ENCODE assay signal across 9 cellular contexts in the genomic region with DNA sequence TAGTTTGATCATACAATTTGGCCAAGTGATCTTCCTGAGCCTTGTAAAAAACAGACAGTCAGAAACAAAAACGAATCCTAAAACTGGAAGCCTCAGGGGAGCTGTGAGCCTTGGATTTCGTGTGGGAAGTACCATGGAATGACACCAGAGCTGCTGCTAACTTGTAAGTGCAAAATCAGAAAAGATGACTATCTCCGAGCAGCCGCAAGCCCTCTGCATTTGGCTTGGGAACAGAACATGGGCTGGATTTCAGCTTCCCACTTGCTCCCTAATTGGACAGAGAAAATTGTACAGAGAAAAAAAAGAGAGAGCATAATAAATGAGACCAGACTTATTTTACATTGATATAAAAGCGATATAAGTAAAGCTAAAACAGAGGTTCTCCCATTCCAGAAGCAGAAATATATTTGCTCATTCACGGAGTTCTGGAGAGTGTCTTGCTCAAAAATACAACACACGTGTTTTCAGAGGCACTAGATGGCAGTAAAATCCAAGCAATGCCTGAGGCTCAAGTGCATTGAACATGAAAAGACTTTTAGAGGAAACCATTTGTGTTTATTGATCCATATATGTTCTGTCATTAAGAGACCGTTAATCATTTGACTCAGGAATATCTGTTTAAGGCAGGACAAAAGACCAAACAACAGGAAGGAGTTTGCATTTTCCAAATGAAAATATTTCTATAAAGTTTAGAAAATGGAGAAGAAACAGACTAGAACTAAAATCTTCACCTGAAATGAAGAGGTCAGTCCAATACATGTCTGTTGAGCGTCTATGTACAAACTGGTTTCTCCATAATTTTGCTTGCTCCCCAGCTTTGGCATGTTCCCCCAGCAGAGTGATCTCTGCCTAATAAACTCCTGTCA.
DNase-seq lines count a peak whose midpoint lies in the region; ATAC-seq, FAIRE-seq and TF ChIP-seq lines count a peak whose summit lies in the region.
"Had no signal": no experiment of that assay in that cellular context is flagged by ENCODE, and none has a peak within 500 bp of the region (broad histone marks: within the 10 kb centered on the region; RNA-seq: fewer than 3 reads in every experiment).

No MANE protein-coding gene starts in this region.

- H3K79me1 ChIP-seq in H1 (ENCODE audit: low read depth, low read length) (no peaks in the 10 kb centered on the region), neuronal stem cell (ENCODE audit: low read depth, low read length) (no peaks in the 10 kb centered on the region)

- H3K4ac ChIP-seq in H1 (replicated peaks; ENCODE audit: insufficient read length, low read depth, low read length) (no peak overlapping the region), neuronal stem cell (ENCODE audit: low read length) (no peak overlapping the region)

- H3K4me3 ChIP-seq in H1 (ENCODE audit: extremely low read depth in 1 of 4, insufficient read depth in 2 of 4, low read depth in 3 of 4, low read length in 4 of 4) (no peak overlapping the region), neuronal stem cell (ENCODE audit: low read length in 2 of 2) (no peak overlapping the region)
- H3K4me3 ChIP-seq: BLaER1 treated with 17β-estradiol and CSF1 and Interleukin-3, amounts not matched to agents 10 nM and 100 nM had no signal

- no peak overlapping the region for H2BK12ac ChIP-seq in H1 (ENCODE audit: low read depth, low read length)
- no peak overlapping the region for H2BK12ac ChIP-seq in neuronal stem cell (ENCODE audit: low read length)

- no peaks in the 10 kb centered on the region for H3K23me2 ChIP-seq in H1 (ENCODE audit: low read depth, low read length)

- no peak overlapping the region for H3K23ac ChIP-seq in H1 (ENCODE audit: insufficient read length)
- H3K23ac ChIP-seq in neuronal stem cell (ENCODE audit: low read depth, low read length, poor library complexity): no peak overlapping the region

- H3K27me3 ChIP-seq in H1 (replicated peaks in 1 of 4; ENCODE audit: control insufficient read depth in 3 of 4, extremely low read depth in 1 of 4, insufficient read depth in 3 of 4, low read length in 3 of 4) (no peaks in the 10 kb centered on the region), neuronal stem cell (ENCODE audit: control insufficient read depth in 3 of 3, insufficient read depth in 3 of 3, low read depth in 1 of 3, low read length in 3 of 3) (no peaks in the 10 kb centered on the region)
- H3K27me3 ChIP-seq: BLaER1 treated with 17β-estradiol and CSF1 and Interleukin-3, amounts not matched to agents 10 nM and 100 nM had no signal

- peak overlapping the region; percentile 92 for H2AFZ ChIP-seq in H1 (ENCODE audit: low read length)
- no peak overlapping the region for H2AFZ ChIP-seq in neuronal stem cell (ENCODE audit: low read length)

- H4K8ac ChIP-seq in H1 (ENCODE audit: extremely low read depth, insufficient read depth, low read length) (no peak overlapping the region), neuronal stem cell (ENCODE audit: low read depth, low read length) (no peak overlapping the region)

- no peak for TF ChIP-seq POLR2A in H1 (IDR thresholded peaks at IDR 0.05; ENCODE audit: control extremely low read depth in 1 of 2, low read depth in 2 of 2, low read length in 2 of 2)

- no peak for FAIRE-seq in H1 (lab: Jason Lieb, UNC)

- no peak overlapping the region for H3K14ac ChIP-seq in H1 (ENCODE audit: insufficient read length)
- H3K14ac ChIP-seq in neuronal stem cell (ENCODE audit: low read length): no peak overlapping the region

- no peak overlapping the region for H3K4me2 ChIP-seq in H1 (ENCODE audit: insufficient read depth in 1 of 2, low read depth in 2 of 2, low read length in 2 of 2)
- no peak overlapping the region for H3K4me2 ChIP-seq in neuronal stem cell (ENCODE audit: insufficient read depth, low read length, poor library complexity, severe bottlenecking)

- no peak overlapping the region for H3K9ac ChIP-seq in H1 (replicated peaks in 1 of 4; ENCODE audit: extremely low read depth in 1 of 4, low read depth in 3 of 4, low read length in 3 of 4)
- H3K9ac ChIP-seq in neuronal stem cell (ENCODE audit: low read depth, low read length, poor library complexity): no peak overlapping the region

- no peak overlapping the region for H2BK20ac ChIP-seq in H1 (ENCODE audit: low read length)

- no peak overlapping the region for H4K5ac ChIP-seq in H1 (ENCODE audit: insufficient read length, low read depth, low read length)

- no peaks in the 10 kb centered on the region for H3K4me1 ChIP-seq in H1 (replicated peaks in 1 of 4; ENCODE audit: control insufficient read depth in 3 of 4, insufficient read depth in 4 of 4, low read length in 3 of 4)
- H3K4me1 ChIP-seq in neuronal stem cell (ENCODE audit: control insufficient read depth in 2 of 2, insufficient read depth in 1 of 2, low read depth in 1 of 2, low read length in 2 of 2): peaks cover 3 to 4% of the 10 kb centered on the region in 2 donors

- H3K27ac ChIP-seq in H1 (ENCODE audit: low read depth, low read length): no peak overlapping the region
- H3K27ac ChIP-seq in neuronal stem cell (replicated peaks; ENCODE audit: low read length): no peak overlapping the region
- H3K27ac ChIP-seq: BLaER1 treated with 17β-estradiol and CSF1 and Interleukin-3, amounts not matched to agents 10 nM and 100 nM had no signal

- no peaks in the 10 kb centered on the region for H3K36me3 ChIP-seq in H1 (ENCODE audit: control insufficient read depth in 2 of 4, insufficient read depth in 4 of 4, low read length in 3 of 4)
- H3K36me3 ChIP-seq in neuronal stem cell (replicated peaks in 1 of 2; ENCODE audit: control insufficient read depth in 2 of 2, insufficient read depth in 2 of 2, low read length in 2 of 2): no peaks in the 10 kb centered on the region
- H3K36me3 ChIP-seq: BLaER1 treated with 17β-estradiol and CSF1 and Interleukin-3, amounts not matched to agents 10 nM and 100 nM had no signal

- TF ChIP-seq RAD21 in H1 (IDR thresholded peaks at IDR 0.05 in 1 of 2, conservative IDR thresholded peaks at IDR 0.05 in 1 of 2; ENCODE audit: low read depth in 2 of 2, low read length in 2 of 2): peak; percentile 79 to 81

- H3K79me2 ChIP-seq in H1 (ENCODE audit: control insufficient read depth in 1 of 2, insufficient read depth in 2 of 2, low read length in 2 of 2): no peaks in the 10 kb centered on the region

- H3K9me3 ChIP-seq in H1 (ENCODE audit: insufficient read depth in 2 of 2, low read depth in 1 of 2, low read length in 1 of 2): no peaks in the 10 kb centered on the region
- H3K9me3 ChIP-seq in neuronal stem cell (replicated peaks in 1 of 2; ENCODE audit: control insufficient read depth in 2 of 2, insufficient read depth in 1 of 2, low read depth in 1 of 2, low read length in 2 of 2): no peaks in the 10 kb centered on the region
- H3K9me3 ChIP-seq: BLaER1 treated with 17β-estradiol and CSF1 and Interleukin-3, amounts not matched to agents 10 nM and 100 nM had no signal

- POLR2A ChIA-PET in H1 (lab: Charles Lee; ENCODE audit: partially characterized antibody): no interaction called here

- CTCF ChIA-PET in H1 (lab: Charles Lee; ENCODE audit: partially characterized antibody): interaction anchor here (0.7 to 2.1 kb wide), 10 partner anchors 11 to 1339 kb away, joined by 3 to 5 read pairs (median 3); no protein-coding TSS in a partner anchor

- DNase-seq in NCI-H1694 treated with DMSO at 0.1 percent for 48 hours (lab: John Stamatoyannopoulos, UW) (peak; percentile 21), NCI-H1694 (lab: John Stamatoyannopoulos, UW) (no peak), NCI-H460 (ENCODE audit: extremely low read depth, low read depth) (peak; percentile 36), H1 (ENCODE audit: low read depth in 1 of 2, low spot score in 2 of 2) (no peak), neuronal stem cell (ENCODE audit: low spot score) (peak; percentile 29), SIG-M5 (lab: John Stamatoyannopoulos, UW) (no peak)
- DNase-seq in activated CD4-positive, alpha-beta T cell treated with anti-CD3 and anti-CD28 coated beads, Interleukin-2, amount 50 U/mL, for 48 hours: no peak

- H4K91ac ChIP-seq in H1 (replicated peaks; ENCODE audit: insufficient read length, low read length) (no peak overlapping the region), neuronal stem cell (ENCODE audit: low read depth, low read length, poor library complexity) (no peak overlapping the region)

- H3K18ac ChIP-seq in H1 (ENCODE audit: extremely low read depth, low read length) (no peak overlapping the region), neuronal stem cell (ENCODE audit: low read length) (no peak overlapping the region)

- no peak overlapping the region for H2BK5ac ChIP-seq in H1 (ENCODE audit: low read depth, low read length)
- peak overlapping the region; percentile 72 for H2BK5ac ChIP-seq in neuronal stem cell (ENCODE audit: low read length)

- no peak for TF ChIP-seq EP300 in H1 (IDR thresholded peaks at IDR 0.05; ENCODE audit: borderline replicate concordance in 1 of 2, low read depth in 2 of 2, low read length in 2 of 2)

- ATAC-seq in GM18519 (IDR thresholded peaks at IDR 0.05; ENCODE audit: low FRiP score, unreplicated experiment): no peak

- WGBS in H1 (ENCODE audit: extremely low coverage in 1 of 2, insufficient coverage in 1 of 2, insufficient read length in 1 of 2, insufficient replicate concordance in 2 of 2, low coverage in 1 of 2, low lambda C conversion rate in 2 of 2, missing lambda C conversion rate in 1 of 2), 2 experiments: 58% methylated on average over 9 of the region's 9 CpGs; no CpG with 5 or more reads in 1 of the 2 experiments
- no CpG with 5 or more reads among the region's 9 CpGs for WGBS in neuronal stem cell (ENCODE audit: extremely low coverage in 2 of 2, insufficient read length in 2 of 2, insufficient replicate concordance in 1 of 2), 2 donors

- H2BK120ac ChIP-seq in H1 (replicated peaks; ENCODE audit: low read depth, low read length) (no peak overlapping the region), neuronal stem cell (ENCODE audit: low read depth, low read length) (no peak overlapping the region)

- H2BK15ac ChIP-seq in H1 (ENCODE audit: low read length) (no peak overlapping the region), neuronal stem cell (ENCODE audit: low read length) (no peak overlapping the region)

- H4K20me1 ChIP-seq in H1 (replicated peaks in 1 of 2; ENCODE audit: control insufficient read depth in 1 of 2, insufficient read depth in 2 of 2, low read length in 2 of 2): no peaks in the 10 kb centered on the region
- H4K20me1 ChIP-seq: BLaER1 treated with 17β-estradiol and CSF1 and Interleukin-3, amounts not matched to agents 10 nM and 100 nM had no signal

- H2AK5ac ChIP-seq in H1 (ENCODE audit: low read depth, low read length) (no peak overlapping the region), neuronal stem cell (ENCODE audit: low read depth, low read length) (no peak overlapping the region)

- TF ChIP-seq CTCF in H1 (IDR thresholded peaks at IDR 0.05; ENCODE audit: control extremely low read depth in 1 of 3, insufficient read depth in 1 of 3, low read depth in 1 of 3, low read length in 3 of 3): peak in 2 of 3 experiments; percentile 32 to 52; a peak in 2 of 4 replicates

- H3K56ac ChIP-seq in H1 (replicated peaks; ENCODE audit: insufficient read length, low read depth, low read length): no peak overlapping the region

TF ChIP-seq in H1, 55 proteins besides CTCF, POLR2A, EP300 and RAD21 (continues in another document):
- TF ChIP-seq HDAC2 (IDR thresholded peaks at IDR 0.05; ENCODE audit: borderline replicate concordance in 1 of 2, low read depth in 2 of 2, low read length in 2 of 2) (no peak), ZNF274 (IDR thresholded peaks at IDR 0.05; ENCODE audit: borderline replicate concordance, extremely low read depth, low read length) (no peak), ASH2L (IDR thresholded peaks at IDR 0.05; ENCODE audit: low read length) (no peak)

Comparison
In these comparisons a context has a peak if more than half of its experiments do, and no peak if none do; other contexts are left out.
1. DNase-seq: peak in NCI-H1694 treated with DMSO at 0.1 percent for 48 hours (single experiment), NCI-H460 (single experiment) and neuronal stem cell (single experiment); none in NCI-H1694 (single experiment), H1 (0 of 2), activated CD4-positive, alpha-beta T cell treated with anti-CD3 and anti-CD28 coated beads, Interleukin-2, amount 50 U/mL, for 48 hours (0 of 2) and SIG-M5 (single experiment).